ENCODE assay signal across 1 cellular context in the genomic region with DNA sequence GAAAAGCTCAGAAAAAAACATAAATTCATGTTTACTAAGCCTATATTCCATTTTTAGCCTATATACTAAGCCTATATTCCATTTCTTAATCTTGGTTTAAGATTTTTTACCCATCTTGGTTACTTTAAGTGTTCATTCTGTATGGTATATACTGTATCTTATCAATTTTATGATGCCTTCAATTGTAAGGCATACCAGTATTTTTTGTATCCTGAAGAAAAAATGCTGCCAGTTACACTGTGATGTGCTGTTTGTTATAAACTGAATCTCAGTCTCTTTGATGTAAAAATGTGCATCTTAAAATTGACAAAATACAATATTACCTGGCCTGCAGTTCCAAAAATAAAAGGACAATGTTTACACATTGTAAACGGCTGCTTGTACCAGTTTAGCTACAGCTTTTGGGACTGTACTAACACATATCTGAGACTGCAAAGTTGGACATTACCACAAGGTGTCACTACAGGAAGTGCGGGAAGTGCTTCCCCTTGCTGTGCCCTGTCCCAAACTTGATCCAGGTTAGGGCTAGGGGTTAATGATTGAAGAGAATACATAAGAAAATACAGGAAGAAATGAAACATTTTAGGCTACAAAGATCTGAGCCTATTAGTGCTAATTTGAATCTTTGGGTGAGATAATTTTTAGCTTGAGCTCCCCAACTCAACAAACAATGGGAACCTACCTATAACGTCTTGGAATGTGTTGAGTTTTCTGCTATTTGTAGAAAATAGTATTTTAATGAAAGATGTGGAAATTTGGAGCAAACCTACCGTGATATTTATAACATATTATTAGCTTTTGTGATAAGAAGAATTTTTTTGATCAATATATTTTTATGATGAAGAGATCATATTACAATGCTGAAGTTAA.
TF ChIP-seq lines count a peak whose summit lies in the region.

No MANE protein-coding gene starts in this region.

TF ChIP-seq in HEK293, 187 proteins besides CTCF, POLR2A, EP300 and RAD21 (continued from another document):
- TF ChIP-seq, protein P1, sequence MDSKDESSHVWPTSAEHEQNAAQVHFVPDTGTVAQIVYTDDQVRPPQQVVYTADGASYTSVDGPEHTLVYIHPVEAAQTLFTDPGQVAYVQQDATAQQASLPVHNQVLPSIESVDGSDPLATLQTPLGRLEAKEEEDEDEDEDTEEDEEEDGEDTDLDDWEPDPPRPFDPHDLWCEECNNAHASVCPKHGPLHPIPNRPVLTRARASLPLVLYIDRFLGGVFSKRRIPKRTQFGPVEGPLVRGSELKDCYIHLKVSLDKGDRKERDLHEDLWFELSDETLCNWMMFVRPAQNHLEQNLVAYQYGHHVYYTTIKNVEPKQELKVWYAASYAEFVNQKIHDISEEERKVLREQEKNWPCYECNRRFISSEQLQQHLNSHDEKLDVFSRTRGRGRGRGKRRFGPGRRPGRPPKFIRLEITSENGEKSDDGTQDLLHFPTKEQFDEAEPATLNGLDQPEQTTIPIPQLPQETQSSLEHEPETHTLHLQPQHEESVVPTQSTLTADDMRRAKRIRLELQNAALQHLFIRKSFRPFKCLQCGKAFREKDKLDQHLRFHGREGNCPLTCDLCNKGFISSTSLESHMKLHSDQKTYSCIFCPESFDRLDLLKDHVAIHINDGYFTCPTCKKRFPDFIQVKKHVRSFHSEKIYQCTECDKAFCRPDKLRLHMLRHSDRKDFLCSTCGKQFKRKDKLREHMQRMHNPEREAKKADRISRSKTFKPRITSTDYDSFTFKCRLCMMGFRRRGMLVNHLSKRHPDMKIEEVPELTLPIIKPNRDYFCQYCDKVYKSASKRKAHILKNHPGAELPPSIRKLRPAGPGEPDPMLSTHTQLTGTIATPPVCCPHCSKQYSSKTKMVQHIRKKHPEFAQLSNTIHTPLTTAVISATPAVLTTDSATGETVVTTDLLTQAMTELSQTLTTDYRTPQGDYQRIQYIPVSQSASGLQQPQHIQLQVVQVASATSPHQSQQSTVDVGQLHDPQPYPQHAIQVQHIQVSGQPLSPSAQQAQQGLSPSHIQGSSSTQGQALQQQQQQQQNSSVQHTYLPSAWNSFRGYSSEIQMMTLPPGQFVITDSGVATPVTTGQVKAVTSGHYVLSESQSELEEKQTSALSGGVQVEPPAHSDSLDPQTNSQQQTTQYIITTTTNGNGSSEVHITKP (tag by site-specific recombination; IDR thresholded peaks at IDR 0.05): peak; percentile 70
- peak; percentile 58; the same call in 1 of the 2 replicates for TF ChIP-seq ZNF184 (tag by site-specific recombination; IDR thresholded peaks at IDR 0.05)
- TF ChIP-seq ZNF2 (tag by site-specific recombination; IDR thresholded peaks at IDR 0.05): peak; percentile 23; the same call in 1 of the 2 replicates
